Comparison of ENCODE assay signal across 9 cellular contexts in genomic region chr1:40182956-40183710, GRCh38. TPM values are rescaled to one million over a fixed set of nuclear protein-coding genes. Genes with fewer than 3 reads are reported as not detected.
DNase-seq lines count a peak whose midpoint lies in the region; ATAC-seq, FAIRE-seq and TF ChIP-seq lines count a peak whose summit lies in the region.
"Had no signal": no experiment of that assay in that cellular context is flagged by ENCODE, and none has a peak within 500 bp of the region (broad histone marks: within the 10 kb centered on the region; RNA-seq: fewer than 3 reads in every experiment).

No MANE protein-coding gene starts in this region.

- TF ChIP-seq CTCF in activated B cell treated with CpG ODN at 0.5 μM for 24 hours (IDR thresholded peaks at IDR 0.05), result no peak
- peak in 3 of 4 donors; percentile 11 to 36 (median 33) for TF ChIP-seq CTCF in right lobe of liver (IDR thresholded peaks at IDR 0.05)

- H3K9me3 Mint-ChIP-seq in activated B cell treated with CpG ODN at 0.5 μM for 24 hours, result no peaks in the 10 kb centered on the region

- peaks cover 0 to 2% (median 0%) of the 10 kb centered on the region in 4 donors for H3K4me1 ChIP-seq in right lobe of liver

- no peaks in the 10 kb centered on the region for H3K27me3 ChIP-seq in right lobe of liver

- ATAC-seq in activated B cell treated with CpG ODN at 0.5 μM for 24 hours (ENCODE audit: low read depth) (no peak), right lobe of liver (no peak), GM18870 (IDR thresholded peaks at IDR 0.05; ENCODE audit: unreplicated experiment) (no peak), GM19467 (IDR thresholded peaks at IDR 0.05; ENCODE audit: unreplicated experiment) (no peak)

- H3K27me3 Mint-ChIP-seq in activated B cell treated with CpG ODN at 0.5 μM for 24 hours, result no peaks in the 10 kb centered on the region

- H3K27ac Mint-ChIP-seq in activated B cell treated with CpG ODN at 0.5 μM for 24 hours, result peak overlapping the region; percentile 44

- CTCF ChIA-PET in activated B cell treated with CpG ODN at 0.5 μM for 24 hours (lab: Charles Lee), result interaction anchor here (0.9 to 5.4 kb wide), 12 partner anchors 9 to 222 kb away, joined by 3 to 48 read pairs (median 4); partner anchors contain the start of gene RLF

- TF ChIP-seq POLR2A in H54 (IDR thresholded peaks at IDR 0.05; ENCODE audit: low read depth, low read length), result no peak
- TF ChIP-seq POLR2A in right lobe of liver (IDR thresholded peaks at IDR 0.05), result no peak

- POLR2A ChIA-PET in activated B cell treated with CpG ODN at 0.5 μM for 24 hours (lab: Charles Lee), result interaction anchor here (0.6 to 1.6 kb wide), 5 partner anchors 21 to 210 kb away, joined by 3 to 5 read pairs (median 4); partner anchors contain the start of gene RLF

- peak; percentile 99 for DNase-seq in DMS 273 (lab: John Stamatoyannopoulos, UW; ENCODE audit: unreplicated experiment)
- no peak for DNase-seq in H54 (ENCODE audit: insufficient read length, low spot score)
- DNase-seq in activated B cell treated with CpG ODN at 0.5 μM for 24 hours, result no peak
- DNase-seq in right lobe of liver, result no peak
- DNase-seq in activated gamma-delta T cell treated with Interleukin-2 at 50 U/mL for 16 hours, result no peak
- DNase-seq in NCI-H1436 (lab: John Stamatoyannopoulos, UW), result no peak

- no peaks in the 10 kb centered on the region for H3K36me3 ChIP-seq in right lobe of liver

- peaks cover 5% of the 10 kb centered on the region for H3K36me3 Mint-ChIP-seq in activated B cell treated with CpG ODN at 0.5 μM for 24 hours (ENCODE audit: low read depth)

- no peak overlapping the region for H3K27ac ChIP-seq in right lobe of liver
- H3K27ac ChIP-seq: skin epidermis had no signal

- H3K4me3 ChIP-seq in right lobe of liver, result no peak overlapping the region
- H3K4me3 ChIP-seq: skin epidermis had no signal

- H3K4me1 Mint-ChIP-seq in activated B cell treated with CpG ODN at 0.5 μM for 24 hours, result peaks cover 69% of the 10 kb centered on the region

- whole genome bisulfite sequencing in right lobe of liver (ENCODE audit: insufficient coverage, low coverage, low lambda C conversion rate, missing lambda C conversion rate), result 73% methylated on average over 3 of the region's 3 CpGs

- no peaks in the 10 kb centered on the region for H3K9me3 ChIP-seq in right lobe of liver

- no peak overlapping the region for H3K4me3 Mint-ChIP-seq in activated B cell treated with CpG ODN at 0.5 μM for 24 hours

- intact Hi-C loops in activated B cell treated with CpG ODN at 0.5 μM for 24 hours (cut with micrococcal nuclease), result loop anchor here (2.0 to 10.0 kb wide), 2 partner anchors 30 to 88 kb away; partner anchors contain the start of gene PPT1
- intact Hi-C loops in right lobe of liver (cut with DNase I), result no loop called here

- FAIRE-seq in H54 (lab: Jason Lieb, UNC), result peak; percentile 23

RNA-seq across cellular contexts. Expression of gene RLF, which starts 21.9 kb away (rescaled TPM):
- total RNA-seq in activated B cell treated with CpG ODN at 0.5 μM for 24 hours (18.1 and 19.2 TPM in 2 replicates), right lobe of liver (10 to 100 TPM in 1 of 6 experiments, 1 to 10 TPM in 5; 4.6 to 12.3 (median 6.0) TPM)
